In genomic region chr5:80407735-80408474, GRCh38 we compare ENCODE assay signal across 8 cellular contexts. TPM values are rescaled to one million over a fixed set of nuclear protein-coding genes. Genes with fewer than 3 reads are reported as not detected.
DNase-seq lines count a peak whose midpoint lies in the region; ATAC-seq and TF ChIP-seq lines count a peak whose summit lies in the region.

Gene ZFYVE16, plus strand, starts transcription at chr5:80408064. Its CDS starts 26,084 bp downstream, at chr5:80434148.

- H3K4me1 ChIP-seq in duodenal mucosa (ENCODE audit: control insufficient read depth in 1 of 2, insufficient read depth in 2 of 2, low read length in 2 of 2) (peaks cover 6 to 10% of the 10 kb centered on the region in 2 donors), right lobe of liver (peaks cover 0 to 31% (median 7%) of the 10 kb centered on the region in 4 donors)

- ATAC-seq in GM19438 (IDR thresholded peaks at IDR 0.05; ENCODE audit: low read depth, unreplicated experiment): peak; percentile 88
- ATAC-seq in HG03575 (IDR thresholded peaks at IDR 0.05; ENCODE audit: extremely low read depth, insufficient number of reproducible peaks, low FRiP score, unreplicated experiment): peak; percentile 60
- ATAC-seq in right lobe of liver: peak; percentile 92 to 96 (median 94)

- peak within 1 kb of the TSS; percentile 92 for H3K4me3 Mint-ChIP-seq in activated CD4-positive, alpha-beta memory T cell treated with anti-CD3 and anti-CD28 coated beads for 36 hours

- H3K9me3 ChIP-seq in duodenal mucosa (ENCODE audit: control insufficient read depth in 1 of 2, low read length in 2 of 2) (no peaks in the 10 kb centered on the region), right lobe of liver (no peaks in the 10 kb centered on the region)

- peak within 1 kb of the TSS; percentile 87 to 92 for H3K9ac ChIP-seq in duodenal mucosa (ENCODE audit: low read depth in 1 of 2, low read length in 2 of 2)

- peak; percentile 96 for TF ChIP-seq POLR2A in right lobe of liver (IDR thresholded peaks at IDR 0.05)

- intact Hi-C loops in activated CD4-positive, alpha-beta memory T cell treated with anti-CD3 and anti-CD28 coated beads for 36 hours (cut with micrococcal nuclease): loop anchor here (1.0 to 10.0 kb wide), 7 partner anchors 79 to 897 kb away; partner anchors contain the start of genes FAM151B, MTX3, RASGRF2 and SERINC5
- intact Hi-C loops in right lobe of liver (cut with DNase I): no loop called here

- TF ChIP-seq CTCF in right lobe of liver (IDR thresholded peaks at IDR 0.05): peak in 3 of 4 donors; percentile 18 to 47 (median 28)

- H3K36me3 Mint-ChIP-seq in activated CD4-positive, alpha-beta memory T cell treated with anti-CD3 and anti-CD28 coated beads for 36 hours: peaks cover 2% of the 10 kb centered on the region

- POLR2A ChIA-PET in activated CD4-positive, alpha-beta memory T cell treated with anti-CD3 and anti-CD28 coated beads for 36 hours (lab: Charles Lee): interaction anchor here (0.6 to 1.3 kb wide), 2 partner anchors 41 to 354 kb away, joined by 4 to 5 read pairs; no protein-coding TSS in a partner anchor

- H3K4me3 ChIP-seq in duodenal mucosa (ENCODE audit: low read depth in 1 of 2, low read length in 2 of 2) (peak within 1 kb of the TSS; percentile 73 to 85), right lobe of liver (peak within 1 kb of the TSS; percentile 69 to 87 (median 81))

- H3K27ac ChIP-seq in duodenal mucosa (ENCODE audit: low read depth, low read length) (peak within 1 kb of the TSS; percentile 95), right lobe of liver (peak within 1 kb of the TSS; percentile 93 to 95 (median 94))

- WGBS in right lobe of liver (ENCODE audit: insufficient coverage, low coverage, low lambda C conversion rate, missing lambda C conversion rate): 0% methylated on average over 13 of the region's 64 CpGs

- H3K27ac Mint-ChIP-seq in activated CD4-positive, alpha-beta memory T cell treated with anti-CD3 and anti-CD28 coated beads for 36 hours: peak within 1 kb of the TSS; percentile 97

- H3K27me3 ChIP-seq in duodenal mucosa (ENCODE audit: control insufficient read depth in 1 of 2, insufficient read depth in 2 of 2, low read length in 2 of 2) (no peaks in the 10 kb centered on the region), right lobe of liver (no peaks in the 10 kb centered on the region)

- peaks cover 16% of the 10 kb centered on the region for H3K4me1 Mint-ChIP-seq in activated CD4-positive, alpha-beta memory T cell treated with anti-CD3 and anti-CD28 coated beads for 36 hours (ENCODE audit: low read depth)

- H3K9me3 Mint-ChIP-seq in activated CD4-positive, alpha-beta memory T cell treated with anti-CD3 and anti-CD28 coated beads for 36 hours: no peaks in the 10 kb centered on the region

- CTCF ChIA-PET in activated CD4-positive, alpha-beta memory T cell treated with anti-CD3 and anti-CD28 coated beads for 36 hours (lab: Charles Lee): no interaction called here

- DNase-seq in CD1c-positive myeloid dendritic cell (ENCODE audit: extremely low spot score): peak; percentile 100
- DNase-seq in NCI-H82 (lab: John Stamatoyannopoulos, UW): peak; percentile 97
- peak; percentile 98 for DNase-seq in activated CD4-positive, alpha-beta memory T cell treated with anti-CD3 and anti-CD28 coated beads for 36 hours
- DNase-seq in right lobe of liver: peak; percentile 99
- peak; percentile 96 for DNase-seq in stimulated activated CD4-positive, alpha-beta T cell treated with anti-CD3 and anti-CD28 coated beads, Interleukin-4, amount 100 ng/mL, for 4 hours

- H3K27me3 Mint-ChIP-seq in activated CD4-positive, alpha-beta memory T cell treated with anti-CD3 and anti-CD28 coated beads for 36 hours: no peaks in the 10 kb centered on the region

- H3K36me3 ChIP-seq in duodenal mucosa (ENCODE audit: control insufficient read depth in 1 of 2, insufficient read depth in 2 of 2, low read length in 2 of 2) (no peaks in the 10 kb centered on the region), right lobe of liver (no peaks in the 10 kb centered on the region)

RNA-seq across cellular contexts. Expression of gene ZFYVE16, which starts in this region (rescaled TPM):
- total RNA-seq in activated CD4-positive, alpha-beta memory T cell treated with anti-CD3 and anti-CD28 coated beads for 36 hours: 10 to 100 TPM; 12.1 to 15.7 TPM
- 10 to 100 TPM in 5 of 6 experiments, 1 to 10 TPM in 1; 9.3 to 23.1 (median 14.0) TPM for total RNA-seq in right lobe of liver

Comparison
In these comparisons a context has a peak if more than half of its experiments do, and no peak if none do; other contexts are left out.
1. Peak in every context shown above with its lines: DNase-seq, ATAC-seq, H3K4me3 ChIP-seq and H3K27ac ChIP-seq.